Comparison of ENCODE assay signal across 11 cellular contexts in the genomic region with DNA sequence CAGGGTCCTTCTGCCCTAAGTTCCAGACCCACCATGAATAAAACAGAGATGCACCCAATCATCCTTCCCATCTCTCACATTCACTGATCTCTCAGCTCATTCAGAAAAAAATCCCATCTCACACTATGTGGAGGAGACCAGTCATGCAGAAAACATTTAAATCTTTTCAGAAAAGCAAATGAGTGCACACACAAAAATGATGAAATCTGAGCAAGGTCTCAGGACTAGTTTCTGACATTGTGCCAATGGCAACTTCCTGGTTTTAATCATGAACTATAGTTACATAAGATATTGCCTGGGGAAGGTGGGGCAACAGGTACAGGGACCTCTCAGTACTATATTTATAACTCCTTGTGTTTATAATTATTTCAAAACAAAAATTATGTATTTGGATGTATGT.
DNase-seq lines count a peak whose midpoint lies in the region; TF ChIP-seq lines count a peak whose summit lies in the region.
"Had no signal": no experiment of that assay in that cellular context is flagged by ENCODE, and none has a peak within 500 bp of the region (broad histone marks: within the 10 kb centered on the region; RNA-seq: fewer than 3 reads in every experiment).

No MANE protein-coding gene starts in this region.

- H3K4me3 ChIP-seq in epithelial cell of proximal tubule (ENCODE audit: low read depth, low read length) (no peak overlapping the region), osteoblast (ENCODE audit: insufficient read depth, low read length) (no peak overlapping the region), Peyer's patch (no peak overlapping the region)
- H3K4me3 ChIP-seq: MG63 had no signal

- H3K27me3 ChIP-seq in osteoblast (ENCODE audit: insufficient read depth, low read length) (no peaks in the 10 kb centered on the region), Peyer's patch (no peaks in the 10 kb centered on the region)
- H3K27me3 ChIP-seq: MG63 had no signal

- H4K20me1 ChIP-seq in osteoblast (ENCODE audit: insufficient read depth, low read length) = no peaks in the 10 kb centered on the region

- H3K79me2 ChIP-seq in osteoblast (ENCODE audit: insufficient read depth, low read length) = no peaks in the 10 kb centered on the region

- H3K36me3 ChIP-seq in osteoblast (ENCODE audit: insufficient read depth, low read length) (no peaks in the 10 kb centered on the region), Peyer's patch (no peaks in the 10 kb centered on the region)
- H3K36me3 ChIP-seq: MG63 had no signal

- peak overlapping the region; percentile 50 for H3K27ac ChIP-seq in osteoblast (ENCODE audit: low read depth, low read length)
- peak overlapping the region in 1 of 4 donors; percentile 43 for H3K27ac ChIP-seq in Peyer's patch

- peak overlapping the region; percentile 32 for H3K4me2 ChIP-seq in osteoblast (ENCODE audit: insufficient read depth, low read length)

- H3K4me1 ChIP-seq in osteoblast (ENCODE audit: insufficient read depth, low read length) (peaks cover 13% of the 10 kb centered on the region), Peyer's patch (peaks cover 0 to 7% (median 0%) of the 10 kb centered on the region in 4 donors)

- TF ChIP-seq CTCF in epithelial cell of proximal tubule (conservative IDR thresholded peaks at IDR 0.05; ENCODE audit: low read depth, low read length) (no peak), osteoblast (IDR thresholded peaks at IDR 0.05; ENCODE audit: extremely low read depth, low read depth, low read length) (no peak), Peyer's patch (IDR thresholded peaks at IDR 0.05) (no peak)

- H2AFZ ChIP-seq in osteoblast (ENCODE audit: low read length) = peak overlapping the region; percentile 8

- in situ Hi-C loops in KBM-7 (cut with MboI; ENCODE audit: low pct_unique_long_range_greater_than_20kb, low sequenced_read_pairs) = no loop called here

- H3K9me3 ChIP-seq in osteoblast (ENCODE audit: low read depth, low read length) (no peaks in the 10 kb centered on the region), Peyer's patch (no peaks in the 10 kb centered on the region)

- TF ChIP-seq POLR2A in Peyer's patch (IDR thresholded peaks at IDR 0.05) = no peak

- DNase-seq in GM04503 (ENCODE audit: low read depth) (peak; percentile 84), NCI-H226 (peak; percentile 29), epithelial cell of proximal tubule (ENCODE audit: low read depth) (peak; percentile 69), osteoblast (ENCODE audit: insufficient read length, low spot score, missing footprints) (peak; percentile 90), KBM-7 (no peak), Peyer's patch (no peak), COLO829 (ENCODE audit: low spot score) (no peak)
- no peak for DNase-seq in activated CD4-positive, alpha-beta T cell treated with anti-CD3 and anti-CD28 coated beads for 48 hours
- DNase-seq: activated naive CD4-positive, alpha-beta T cell; MG63; stimulated activated naive CD8-positive, alpha-beta T cell treated with anti-CD3 and anti-CD28 coated beads, Interleukin-15, amount 100 ng/mL, for 72 hours had no signal

Comparison
In these comparisons a context has a peak if more than half of its experiments do, and no peak if none do; other contexts are left out.
1. DNase-seq: peak in GM04503 (single experiment), NCI-H226 (single experiment), epithelial cell of proximal tubule (single experiment) and osteoblast (single experiment); none in KBM-7 (single experiment), Peyer's patch (0 of 3), activated CD4-positive, alpha-beta T cell treated with anti-CD3 and anti-CD28 coated beads for 48 hours (single experiment) and COLO829 (single experiment).